Comparison of ENCODE assay signal across 1 cellular context in the genomic region with DNA sequence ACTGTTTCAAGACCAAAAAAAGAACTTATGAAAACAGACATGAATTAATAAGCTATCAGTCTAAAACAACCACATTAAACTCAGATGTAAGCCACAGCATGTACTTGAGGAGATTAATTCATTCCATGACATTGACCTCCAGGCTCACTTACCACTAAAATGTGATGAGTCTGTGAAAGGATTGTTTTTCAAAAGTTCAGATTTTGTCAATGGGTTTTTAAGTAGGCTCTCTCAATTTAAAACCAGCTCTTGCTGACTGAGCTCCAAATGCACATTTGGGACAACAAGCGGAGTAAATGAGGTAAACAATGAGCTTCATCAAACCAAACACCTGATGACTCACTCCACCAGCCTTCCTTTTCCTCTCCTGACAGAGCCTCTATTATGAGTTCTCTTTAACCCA.
TF ChIP-seq lines count a peak whose summit lies in the region.

No MANE protein-coding gene starts in this region.

TF ChIP-seq in IMR-90, 13 proteins besides CTCF, POLR2A, EP300 and RAD21 (continued from another document):
- no peak for TF ChIP-seq CEBPB (IDR thresholded peaks at IDR 0.05; ENCODE audit: low read depth, low read length)
- TF ChIP-seq BHLHE40 (IDR thresholded peaks at IDR 0.05; ENCODE audit: low read depth, low read length): no peak
